ENCODE assay signal across 10 cellular contexts in the genomic region with DNA sequence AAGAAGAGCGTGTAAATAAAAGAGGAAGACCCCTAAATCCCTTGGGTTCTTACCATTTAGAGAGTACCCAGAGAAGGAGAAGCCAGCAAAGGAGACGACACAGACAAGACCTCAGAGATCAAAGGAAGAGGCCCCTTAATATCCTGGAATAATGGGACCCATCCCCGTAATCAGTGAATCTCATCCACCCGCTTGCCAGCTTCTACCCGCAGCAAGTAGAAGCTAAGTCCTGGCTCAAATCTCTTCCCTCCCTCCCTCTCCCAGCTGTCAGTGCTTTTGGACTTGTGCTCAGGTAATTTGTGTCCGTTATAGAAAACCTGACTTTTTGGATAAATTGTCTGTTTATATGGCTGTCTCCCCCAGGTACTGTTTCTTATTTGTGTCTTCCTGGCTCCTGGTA. TPM values are rescaled to one million over a fixed set of nuclear protein-coding genes. Genes with fewer than 3 reads are reported as not detected.
DNase-seq lines count a peak whose midpoint lies in the region; ATAC-seq and TF ChIP-seq lines count a peak whose summit lies in the region.
"Had no signal": no experiment of that assay in that cellular context is flagged by ENCODE, and none has a peak within 500 bp of the region (broad histone marks: within the 10 kb centered on the region; RNA-seq: fewer than 3 reads in every experiment).

No MANE protein-coding gene starts in this region.

- TF ChIP-seq CTCF in DOHH2 (IDR thresholded peaks at IDR 0.05; ENCODE audit: low read depth, low read length, poor library complexity, severe bottlenecking) (no peak), PC-3 (conservative IDR thresholded peaks at IDR 0.05; ENCODE audit: low read depth, low read length) (no peak), esophagus muscularis mucosa (IDR thresholded peaks at IDR 0.05) (no peak), body of pancreas (IDR thresholded peaks at IDR 0.05) (no peak)

- no TSS peak for BruUV-seq in PC-3 (replicated peaks; lab: Mats Ljungman, UMichigan)

- H3K9me2 ChIP-seq in DOHH2 (replicated peaks; ENCODE audit: control insufficient read depth, low read length) (no peaks in the 10 kb centered on the region), PC-3 (replicated peaks; ENCODE audit: low read length) (no peaks in the 10 kb centered on the region)

- 95% methylated on average over 6 of the region's 6 CpGs for WGBS in esophagus muscularis mucosa
- 92 to 95% methylated on average over 6 of the region's 6 CpGs for WGBS in body of pancreas, 2 donors

- H3K4me2 ChIP-seq in DOHH2 (ENCODE audit: low read length) (peak overlapping the region; percentile 82), PC-3 (ENCODE audit: low read length) (peak overlapping the region; percentile 93), skeletal muscle satellite cell (ENCODE audit: low read length) (peak overlapping the region; percentile 93)

- H3K36me3 ChIP-seq in DOHH2 (ENCODE audit: control insufficient read depth, low read length) (peaks cover 17% of the 10 kb centered on the region), PC-3 (ENCODE audit: low read depth, low read length) (no peaks in the 10 kb centered on the region), esophagus muscularis mucosa (peaks cover 0 to 2% (median under 1%) of the 10 kb centered on the region in 4 donors), skeletal muscle satellite cell (ENCODE audit: insufficient read depth, low read length) (peaks cover 5% of the 10 kb centered on the region), body of pancreas (replicated peaks in 1 of 2; ENCODE audit: insufficient read depth in 1 of 2, low read depth in 2 of 2) (no peaks in the 10 kb centered on the region)

- no peak overlapping the region for H3K27ac ChIP-seq in DOHH2 (ENCODE audit: low read depth, low read length)
- peak overlapping the region; percentile 97 for H3K27ac ChIP-seq in PC-3 (ENCODE audit: low read length)
- peak overlapping the region; percentile 93 to 99 (median 99) for H3K27ac ChIP-seq in esophagus muscularis mucosa (replicated peaks in 1 of 4)
- peak overlapping the region in 2 of 4 donors; percentile 70 to 95 for H3K27ac ChIP-seq in body of pancreas
- H3K27ac ChIP-seq: SK-N-MC had no signal

- intact Hi-C loops in PC-3 (cut with micrococcal nuclease) = no loop called here
- intact Hi-C loops in esophagus muscularis mucosa (cut with DNase I) = no loop called here
- intact Hi-C loops in body of pancreas (cut with DNase I) = loop anchor here (10.0 kb wide), 1 partner anchor 48 kb away; no protein-coding TSS in a partner anchor

- H3K4me3 ChIP-seq in DOHH2 (ENCODE audit: low read length) = peak overlapping the region; percentile 90
- H3K4me3 ChIP-seq in PC-3 (ENCODE audit: low read length) = no peak overlapping the region
- H3K4me3 ChIP-seq in esophagus muscularis mucosa = no peak overlapping the region
- H3K4me3 ChIP-seq in skeletal muscle satellite cell (ENCODE audit: low read length) = peak overlapping the region; percentile 90
- H3K4me3 ChIP-seq in body of pancreas = no peak overlapping the region

- no peak for TF ChIP-seq EP300 in esophagus muscularis mucosa (IDR thresholded peaks at IDR 0.05)

- ATAC-seq in PC-3 = no peak
- ATAC-seq in HG02678 (IDR thresholded peaks at IDR 0.05; ENCODE audit: unreplicated experiment) = no peak
- ATAC-seq in body of pancreas = no peak

- H3K9ac ChIP-seq in PC-3 (ENCODE audit: low read length) (no peak overlapping the region), skeletal muscle satellite cell (ENCODE audit: low read depth, low read length) (no peak overlapping the region)

- H3K4me1 ChIP-seq in DOHH2 (ENCODE audit: control insufficient read depth, low read length) (peaks cover 53% of the 10 kb centered on the region), PC-3 (ENCODE audit: insufficient read depth, low read length) (peaks cover 80% of the 10 kb centered on the region), esophagus muscularis mucosa (peaks cover 77 to 84% (median 82%) of the 10 kb centered on the region in 4 donors), skeletal muscle satellite cell (ENCODE audit: control insufficient read depth, insufficient read depth, low read length) (peaks cover 71% of the 10 kb centered on the region), body of pancreas (peaks cover 84% of the 10 kb centered on the region)

- TF ChIP-seq POLR2A in esophagus muscularis mucosa (IDR thresholded peaks at IDR 0.05; ENCODE audit: low read depth) = no peak
- TF ChIP-seq POLR2A in body of pancreas (IDR thresholded peaks at IDR 0.05) = no peak

- POLR2A ChIA-PET in PC-3 (lab: Charles Lee; ENCODE audit: unreplicated experiment) = interaction anchor here (0.5 kb wide), 1 partner anchor 179 kb away, joined by 3 read pairs; no protein-coding TSS in a partner anchor

- CTCF ChIA-PET in PC-3 (lab: Charles Lee) = no interaction called here

- H2AFZ ChIP-seq in PC-3 (ENCODE audit: low read length) = no peak overlapping the region

- H3K79me2 ChIP-seq in DOHH2 (ENCODE audit: control insufficient read depth, low read length) = peaks cover 80% of the 10 kb centered on the region
- peaks cover 76% of the 10 kb centered on the region for H3K79me2 ChIP-seq in PC-3 (ENCODE audit: low read length)

- no peaks in the 10 kb centered on the region for H3K9me3 ChIP-seq in DOHH2 (ENCODE audit: control insufficient read depth, insufficient read depth, low read length)
- no peaks in the 10 kb centered on the region for H3K9me3 ChIP-seq in PC-3 (ENCODE audit: low read length)
- H3K9me3 ChIP-seq in esophagus muscularis mucosa = no peaks in the 10 kb centered on the region
- no peaks in the 10 kb centered on the region for H3K9me3 ChIP-seq in skeletal muscle satellite cell (replicated peaks; ENCODE audit: low read length)
- H3K9me3 ChIP-seq in body of pancreas = no peaks in the 10 kb centered on the region

- DNase-seq in PC-3 (no peak), esophagus muscularis mucosa (ENCODE audit: extremely low spot score) (no peak), A172 (ENCODE audit: low spot score) (no peak), body of pancreas (no peak), NCI-H1048 (lab: John Stamatoyannopoulos, UW) (no peak)
- DNase-seq: NCI-H2081 treated with DMSO at 0.1 percent for 48 hours had no signal

- peaks cover 11% of the 10 kb centered on the region; the same call in 1 of the 2 replicates for H4K20me1 ChIP-seq in DOHH2 (ENCODE audit: control insufficient read depth, insufficient read depth, low read depth, low read length)
- H4K20me1 ChIP-seq in PC-3 (ENCODE audit: low read length) = peaks cover 11% of the 10 kb centered on the region; the same call in 1 of the 2 replicates

- peaks cover 9% of the 10 kb centered on the region for H3F3A ChIP-seq in DOHH2 (ENCODE audit: control insufficient read depth, insufficient read depth)
- peaks cover 10% of the 10 kb centered on the region for H3F3A ChIP-seq in PC-3 (ENCODE audit: low read length, unreplicated experiment)

- H3K27me3 ChIP-seq in DOHH2 (ENCODE audit: control insufficient read depth, low read length) = no peaks in the 10 kb centered on the region
- H3K27me3 ChIP-seq in PC-3 (ENCODE audit: low read length) = no peaks in the 10 kb centered on the region
- H3K27me3 ChIP-seq in esophagus muscularis mucosa = no peaks in the 10 kb centered on the region
- no peaks in the 10 kb centered on the region for H3K27me3 ChIP-seq in skeletal muscle satellite cell (ENCODE audit: control insufficient read depth, insufficient read depth, low read length)
- no peaks in the 10 kb centered on the region for H3K27me3 ChIP-seq in body of pancreas

RNA-seq across cellular contexts. Expression of gene LYRM1, which starts 1.9 kb away (rescaled TPM):
- 21.9 and 35.1 TPM in 2 replicates for total RNA-seq in PC-3 (2014; rRNA removed)
- 10 to 100 TPM; 38.9 to 69.2 (median 46.4) TPM for total RNA-seq in esophagus muscularis mucosa
- 50.5 and 66.7 TPM in 2 replicates for total RNA-seq in skeletal muscle satellite cell (2012; rRNA removed)
- 58.3 and 77.2 TPM in 2 replicates for total RNA-seq in A172 (2014; rRNA removed; shearing (Covaris generic))
- total RNA-seq in body of pancreas = 10 to 100 TPM; 13.5 to 18.9 TPM

RNA-seq across cellular contexts. Expression of gene DCUN1D3, which starts 2.3 kb away (rescaled TPM):
- 8.5 and 10.5 TPM in 2 replicates for total RNA-seq in PC-3 (2014; rRNA removed)
- total RNA-seq in esophagus muscularis mucosa = 10 to 100 TPM; 18.3 to 37.4 (median 27.8) TPM
- 28.2 and 29.4 TPM in 2 replicates for total RNA-seq in skeletal muscle satellite cell (2012; rRNA removed)
- total RNA-seq in A172 (2014; rRNA removed; shearing (Covaris generic)) = 26.1 and 28.8 TPM in 2 replicates
- total RNA-seq in body of pancreas = 10 to 100 TPM in 1 of 2 donors, 1 to 10 TPM in 1; 7.5 to 14.5 TPM

Comparison
In these comparisons a context has a peak if more than half of its experiments do, and no peak if none do; other contexts are left out.
1. H3K4me3 ChIP-seq: peak in DOHH2 (single experiment) and skeletal muscle satellite cell (single experiment); none in PC-3 (single experiment), esophagus muscularis mucosa (0 of 4) and body of pancreas (0 of 2).
2. Peak in every context shown above with its lines, with median percentiles within 50 percentile points of each other: H3K4me2 ChIP-seq.